Comparison of ENCODE assay signal across 8 cellular contexts in the genomic region with DNA sequence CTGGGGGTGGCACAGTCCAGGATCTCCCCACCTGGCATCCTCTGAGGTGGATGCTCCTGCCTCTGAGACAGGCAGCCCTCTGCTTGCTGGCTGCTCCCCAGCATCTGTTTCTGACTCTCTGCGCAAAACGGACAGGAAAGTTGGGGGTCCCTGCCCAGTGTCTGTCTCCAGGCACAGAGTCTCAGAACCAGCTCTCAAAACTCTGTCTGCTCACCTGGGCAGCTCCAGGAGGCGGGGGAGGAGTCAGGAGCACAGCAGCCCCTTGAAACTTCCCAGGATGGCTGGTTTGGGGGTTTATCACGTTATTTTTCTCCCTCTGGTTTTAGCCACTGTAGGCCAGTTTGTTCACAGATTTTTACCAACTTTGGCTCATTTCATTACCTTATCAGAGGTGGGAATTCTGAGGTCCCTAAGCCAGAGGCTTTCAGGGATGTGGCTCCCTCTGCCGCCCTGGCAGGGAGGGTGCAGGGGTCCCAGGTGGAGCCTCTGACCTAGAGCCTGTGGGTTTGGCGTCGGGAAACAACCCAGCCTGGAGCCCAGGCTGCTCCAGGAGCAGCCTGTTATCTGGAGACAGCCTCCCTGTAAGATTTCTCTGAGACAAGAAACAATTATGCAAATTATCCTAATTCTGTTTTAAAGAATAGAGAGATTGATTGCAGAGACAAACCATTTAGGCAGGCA.
DNase-seq lines count a peak whose midpoint lies in the region; ATAC-seq and TF ChIP-seq lines count a peak whose summit lies in the region.
"Not testable (repeated sequence)": the region's sequence is repeated elsewhere in the genome, so short reads cannot be mapped to it uniquely, and the experiment has no call there.

No MANE protein-coding gene starts in this region.

- intact Hi-C loops in PC-3 (cut with micrococcal nuclease); left ventricle myocardium superior (cut with micrococcal nuclease); lower lobe of right lung (cut with DNase I): not testable (repeated sequence)

- not testable (repeated sequence) for H3K4me1 Mint-ChIP-seq in brain; type B pancreatic cell (ENCODE audit: unreplicated experiment)

- not testable (repeated sequence) for H3K79me2 ChIP-seq in PC-3 (ENCODE audit: low read length)

- H3F3A ChIP-seq in PC-3 (ENCODE audit: low read length, unreplicated experiment) = not testable (repeated sequence)

- not testable (repeated sequence) for H3K36me3 ChIP-seq in PC-3 (ENCODE audit: low read depth, low read length); lower lobe of right lung

- CTCF ChIA-PET in PC-3 (lab: Charles Lee) = not testable (repeated sequence)

- H4K20me1 ChIP-seq in PC-3 (ENCODE audit: low read length) = not testable (repeated sequence)

- POLR2A ChIA-PET in PC-3 (lab: Charles Lee; ENCODE audit: unreplicated experiment) = not testable (repeated sequence)

- H2AFZ ChIP-seq in PC-3 (ENCODE audit: low read length) = not testable (repeated sequence)

- H3K27ac ChIP-seq in C4-2B; PC-3 (ENCODE audit: low read length); lower lobe of right lung: not testable (repeated sequence)

- not testable (repeated sequence) for BruUV-seq in PC-3 (replicated peaks; lab: Mats Ljungman, UMichigan)

- H3K27me3 Mint-ChIP-seq in brain, type B pancreatic cell: not testable (repeated sequence)

- not testable (repeated sequence) for H3K36me3 Mint-ChIP-seq in brain, type B pancreatic cell

- not testable (repeated sequence) for H3K9ac ChIP-seq in PC-3 (ENCODE audit: low read length)

- not testable (repeated sequence) for H3K4me1 ChIP-seq in PC-3 (ENCODE audit: insufficient read depth, low read length); lower lobe of right lung

- TF ChIP-seq CTCF in C4-2B (conservative IDR thresholded peaks at IDR 0.05) = peak; percentile 20; the same call in 1 of the 2 replicates
- peak; percentile 20 for TF ChIP-seq CTCF in GM13977 (IDR thresholded peaks at IDR 0.05; ENCODE audit: extremely low read depth, insufficient read depth, missing control alignments)
- peak; percentile 28; the same call in 1 of the 2 replicates for TF ChIP-seq CTCF in PC-3 (conservative IDR thresholded peaks at IDR 0.05; ENCODE audit: low read depth, low read length)
- TF ChIP-seq CTCF in brain (conservative IDR thresholded peaks at IDR 0.05) = peak; percentile 31 to 56
- TF ChIP-seq CTCF in lower lobe of right lung (IDR thresholded peaks at IDR 0.05) = not testable (repeated sequence)
- peak; percentile 63 for TF ChIP-seq CTCF in type B pancreatic cell (conservative IDR thresholded peaks at IDR 0.05)

- H3K4me3 ChIP-seq in PC-3 (ENCODE audit: low read length); lower lobe of right lung: not testable (repeated sequence)

- ATAC-seq in PC-3, left ventricle myocardium superior: not testable (repeated sequence)
- peak; percentile 24 to 27 for ATAC-seq in lower lobe of right lung

- not testable (repeated sequence) for H3K27me3 ChIP-seq in PC-3 (ENCODE audit: low read length); lower lobe of right lung (ENCODE audit: low read depth)

- not testable (repeated sequence) for H3K4me3 Mint-ChIP-seq in brain, type B pancreatic cell

- H3K4me2 ChIP-seq in PC-3 (ENCODE audit: low read length) = not testable (repeated sequence)

- H3K9me3 ChIP-seq in PC-3 (ENCODE audit: low read length); lower lobe of right lung: not testable (repeated sequence)

- H3K27ac Mint-ChIP-seq in brain, type B pancreatic cell: not testable (repeated sequence)

- not testable (repeated sequence) for DNase-seq in GM13977 (ENCODE audit: low spot score); type B pancreatic cell (ENCODE audit: extremely low spot score, unreplicated experiment)
- peak; percentile 1 for DNase-seq in NCI-H128 (lab: John Stamatoyannopoulos, UW; ENCODE audit: unreplicated experiment)
- DNase-seq in PC-3 = peak; percentile 1
- peak; percentile 26 for DNase-seq in left ventricle myocardium superior
- peak; percentile 53 for DNase-seq in lower lobe of right lung

- in situ Hi-C loops in GM13977 (cut with MboI; ENCODE audit: low pct_unique_long_range_greater_than_20kb, low sequenced_read_pairs, unreplicated experiment) = not testable (repeated sequence)

- H3K9me3 Mint-ChIP-seq in brain, type B pancreatic cell: not testable (repeated sequence)

- H3K9me2 ChIP-seq in PC-3 (replicated peaks; ENCODE audit: low read length) = not testable (repeated sequence)
